ENCODE assay signal across 8 cellular contexts in the genomic region with DNA sequence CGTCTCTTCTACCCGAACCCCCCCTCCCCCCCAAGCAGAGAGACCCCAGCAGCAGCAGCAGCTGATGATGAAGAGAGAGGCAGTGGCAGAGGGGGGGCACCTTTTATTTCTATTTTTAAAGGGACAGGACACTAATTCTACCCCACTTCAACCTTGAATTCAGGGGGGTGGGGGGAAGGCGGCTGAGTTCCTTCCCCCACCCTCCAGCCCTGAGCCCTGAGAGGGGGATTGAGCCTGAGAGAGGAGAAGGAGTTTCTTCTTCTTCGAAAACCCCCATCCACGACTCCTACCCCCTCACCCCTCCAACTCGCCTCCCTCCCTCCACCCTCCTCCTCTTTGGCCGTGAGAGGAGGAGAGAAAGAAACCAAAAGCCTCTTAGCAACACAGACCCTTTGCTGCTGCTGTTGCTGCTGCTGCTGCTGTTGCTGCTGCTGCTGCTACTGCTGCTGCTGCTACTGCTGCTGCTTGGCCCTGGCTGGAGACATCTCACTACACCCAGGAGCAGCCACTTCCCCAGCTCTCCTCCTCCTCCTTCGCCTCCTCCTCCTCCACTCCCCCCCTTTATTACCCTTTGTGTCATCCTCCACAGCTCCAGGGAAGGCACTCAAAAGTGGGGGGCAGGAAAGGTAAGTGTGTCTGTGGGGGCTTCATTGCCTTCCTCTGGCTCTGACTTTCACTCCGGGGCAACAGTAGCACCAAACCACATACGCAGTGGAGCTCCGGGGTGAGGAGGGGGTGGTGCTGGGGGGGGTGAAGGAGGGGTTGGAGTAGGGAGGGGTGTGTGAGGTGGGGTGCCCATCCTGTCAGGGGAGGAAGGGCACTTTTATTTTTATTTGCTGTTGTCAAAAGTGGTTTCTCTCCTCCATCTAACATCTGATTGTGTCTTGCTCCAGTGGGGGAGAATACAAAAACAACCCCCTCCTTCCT. TPM values are rescaled to one million over a fixed set of nuclear protein-coding genes. Genes with fewer than 3 reads are reported as not detected.
DNase-seq lines count a peak whose midpoint lies in the region; ATAC-seq and TF ChIP-seq lines count a peak whose summit lies in the region.

A gene (plus strand): TSS at position 33 of the 927 bp plus-strand sequence.

- DNase-seq in ACHN (peak; percentile 54), NCI-H748 (lab: John Stamatoyannopoulos, UW; ENCODE audit: unreplicated experiment) (peak; percentile 63), foreskin fibroblast (peak; percentile 27 to 57), neuronal stem cell (ENCODE audit: low spot score) (no peak), type B pancreatic cell (ENCODE audit: extremely low spot score, unreplicated experiment) (peak; percentile 71)
- DNase-seq in activated T-helper 1 cell treated with anti-CD3 and anti-CD28 coated beads, Interleukin-2, amount 50 U/mL, for 16 hours (ENCODE audit: low read depth in 1 of 2, low spot score in 1 of 2): peak; percentile 13 to 42

- peaks cover 1 to 5% of the 10 kb centered on the region in 2 donors for H3K36me3 ChIP-seq in neuronal stem cell (replicated peaks in 1 of 2; ENCODE audit: control insufficient read depth in 2 of 2, insufficient read depth in 2 of 2, low read length in 2 of 2)

- peaks cover 1% of the 10 kb centered on the region for H3K79me1 ChIP-seq in neuronal stem cell (ENCODE audit: low read depth, low read length)

- no peak within 1 kb of the TSS for H2BK12ac ChIP-seq in neuronal stem cell (ENCODE audit: low read length)

- H3K9me3 Mint-ChIP-seq in type B pancreatic cell: no peaks in the 10 kb centered on the region

- H3K18ac ChIP-seq in neuronal stem cell (ENCODE audit: low read length): peak within 1 kb of the TSS; percentile 84

- peak; percentile 16 for ATAC-seq in GM18499 (IDR thresholded peaks at IDR 0.05; ENCODE audit: insufficient read depth, unreplicated experiment)
- peak; percentile 37 for ATAC-seq in HG02943 (IDR thresholded peaks at IDR 0.05; ENCODE audit: low read depth, unreplicated experiment)

- H3K27ac Mint-ChIP-seq in type B pancreatic cell: peak within 1 kb of the TSS; percentile 99

- peak within 1 kb of the TSS; percentile 100 for H3K4me3 Mint-ChIP-seq in type B pancreatic cell

- no peak for TF ChIP-seq CTCF in foreskin fibroblast (IDR thresholded peaks at IDR 0.05; ENCODE audit: low read depth, low read length)
- no peak for TF ChIP-seq CTCF in type B pancreatic cell (conservative IDR thresholded peaks at IDR 0.05)

- H3K9me3 ChIP-seq in neuronal stem cell (replicated peaks in 1 of 2; ENCODE audit: control insufficient read depth in 2 of 2, insufficient read depth in 1 of 2, low read depth in 1 of 2, low read length in 2 of 2): peaks cover 0 to 3% of the 10 kb centered on the region in 2 donors

- no peak within 1 kb of the TSS for H2BK120ac ChIP-seq in neuronal stem cell (ENCODE audit: low read depth, low read length)

- H2BK5ac ChIP-seq in neuronal stem cell (ENCODE audit: low read length): no peak within 1 kb of the TSS

- peak within 1 kb of the TSS; percentile 92 for H2AFZ ChIP-seq in neuronal stem cell (ENCODE audit: low read length)

- H3K27me3 ChIP-seq in neuronal stem cell (ENCODE audit: control insufficient read depth in 3 of 3, insufficient read depth in 3 of 3, low read depth in 1 of 3, low read length in 3 of 3): no peaks in the 10 kb centered on the region

- H3K4me3 ChIP-seq in foreskin fibroblast (ENCODE audit: low read depth in 1 of 2, low read length in 2 of 2) (peak within 1 kb of the TSS; percentile 73 to 97), neuronal stem cell (ENCODE audit: low read length in 2 of 2) (peak within 1 kb of the TSS; percentile 77 to 94)

- peak within 1 kb of the TSS; percentile 97 for H3K9ac ChIP-seq in neuronal stem cell (ENCODE audit: low read depth, low read length, poor library complexity)

- no peak within 1 kb of the TSS for H2AK5ac ChIP-seq in neuronal stem cell (ENCODE audit: low read depth, low read length)

- no CpG with 5 or more reads among the region's 11 CpGs for WGBS in neuronal stem cell (ENCODE audit: extremely low coverage in 2 of 2, insufficient read length in 2 of 2, insufficient replicate concordance in 1 of 2), 2 donors

- in situ Hi-C loops in ACHN (cut with HindIII; ENCODE audit: low pct_ligation_motif_present, low pct_unique_long_range_greater_than_20kb, low sequenced_read_pairs): no loop called here

- no peak within 1 kb of the TSS for H4K91ac ChIP-seq in neuronal stem cell (ENCODE audit: low read depth, low read length, poor library complexity)

- peak within 1 kb of the TSS; percentile 70 for H3K4me2 ChIP-seq in neuronal stem cell (ENCODE audit: insufficient read depth, low read length, poor library complexity, severe bottlenecking)

- H4K8ac ChIP-seq in neuronal stem cell (ENCODE audit: low read depth, low read length): no peak within 1 kb of the TSS

- H3K4ac ChIP-seq in neuronal stem cell (ENCODE audit: low read length): no peak within 1 kb of the TSS

- H3K27ac ChIP-seq in neuronal stem cell (replicated peaks; ENCODE audit: low read length): peak within 1 kb of the TSS; percentile 88

- no peak within 1 kb of the TSS for H2BK15ac ChIP-seq in neuronal stem cell (ENCODE audit: low read length)

- peaks cover 31% of the 10 kb centered on the region for H3K4me1 Mint-ChIP-seq in type B pancreatic cell (ENCODE audit: unreplicated experiment)

- H3K14ac ChIP-seq in neuronal stem cell (ENCODE audit: low read length): peak within 1 kb of the TSS; percentile 58

- peaks cover 5% of the 10 kb centered on the region for H3K36me3 Mint-ChIP-seq in type B pancreatic cell

- H3K4me1 ChIP-seq in neuronal stem cell (ENCODE audit: control insufficient read depth in 2 of 2, insufficient read depth in 1 of 2, low read depth in 1 of 2, low read length in 2 of 2): peaks cover 0 to 2% of the 10 kb centered on the region in 2 donors

- H3K23ac ChIP-seq in neuronal stem cell (ENCODE audit: low read depth, low read length, poor library complexity): peak within 1 kb of the TSS; percentile 85

- H3K27me3 Mint-ChIP-seq in type B pancreatic cell: no peaks in the 10 kb centered on the region

RNA-seq across cellular contexts. Expression of the gene that starts here (rescaled TPM):
- 19.6 TPM for polyA plus RNA-seq in neuronal stem cell (2013, experiment 1 of 2)
- 15.9 TPM for polyA plus RNA-seq in neuronal stem cell (2013, experiment 2 of 2)
- 38.8 and 54.7 TPM in 2 replicates for total RNA-seq in type B pancreatic cell (ENCODE audit: low replicate concordance)
